ENCODE assay signal across 17 cellular contexts in genomic region chr10:36448760-36449681, GRCh38.
DNase-seq lines count a peak whose midpoint lies in the region; ATAC-seq, FAIRE-seq and TF ChIP-seq lines count a peak whose summit lies in the region.
"Had no signal": no experiment of that assay in that cellular context is flagged by ENCODE, and none has a peak within 500 bp of the region (broad histone marks: within the 10 kb centered on the region; RNA-seq: fewer than 3 reads in every experiment).

No MANE protein-coding gene starts in this region.

- H4K91ac ChIP-seq in neuronal stem cell (ENCODE audit: low read depth, low read length, poor library complexity): no peak overlapping the region

- no peaks in the 10 kb centered on the region for H3K27me3 ChIP-seq in hepatocyte
- H3K27me3 ChIP-seq in neuronal stem cell (ENCODE audit: control insufficient read depth in 3 of 3, insufficient read depth in 3 of 3, low read depth in 1 of 3, low read length in 3 of 3): no peaks in the 10 kb centered on the region
- H3K27me3 ChIP-seq in aorta (ENCODE audit: control insufficient read depth in 1 of 2, insufficient read depth in 2 of 2, low read length in 1 of 2): no peaks in the 10 kb centered on the region
- H3K27me3 ChIP-seq: breast epithelium had no signal

- no peaks in the 10 kb centered on the region for H4K20me1 ChIP-seq in hepatocyte (ENCODE audit: insufficient read depth, poor library complexity, severe bottlenecking)

- 23% methylated on average over 11 of the region's 11 CpGs for WGBS in hepatocyte (ENCODE audit: low lambda C conversion rate, missing lambda C conversion rate)
- no CpG with 5 or more reads among the region's 11 CpGs for whole genome bisulfite sequencing in neuronal stem cell (ENCODE audit: extremely low coverage in 2 of 2, insufficient read length in 2 of 2, insufficient replicate concordance in 1 of 2), 2 donors
- 72 to 75% methylated on average over 11 of the region's 11 CpGs for WGBS in aorta, 2 donors

- H3K4me1 ChIP-seq in hepatocyte (ENCODE audit: insufficient read depth) (peaks cover 19% of the 10 kb centered on the region), neuronal stem cell (ENCODE audit: control insufficient read depth in 2 of 2, insufficient read depth in 1 of 2, low read depth in 1 of 2, low read length in 2 of 2) (peaks cover 9 to 12% of the 10 kb centered on the region in 2 donors), aorta (ENCODE audit: control insufficient read depth in 1 of 2, insufficient read depth in 2 of 2, low read length in 2 of 2) (no peaks in the 10 kb centered on the region)
- H3K4me1 ChIP-seq: breast epithelium had no signal

- no peaks in the 10 kb centered on the region for H3K79me2 ChIP-seq in hepatocyte

- H3K4me2 ChIP-seq in hepatocyte (peak overlapping the region; percentile 60), neuronal stem cell (ENCODE audit: insufficient read depth, low read length, poor library complexity, severe bottlenecking) (peak overlapping the region; percentile 32)

- H3K18ac ChIP-seq in neuronal stem cell (ENCODE audit: low read length): no peak overlapping the region

- H3K9me3 ChIP-seq in hepatocyte (ENCODE audit: low read depth) (no peaks in the 10 kb centered on the region), neuronal stem cell (replicated peaks in 1 of 2; ENCODE audit: control insufficient read depth in 2 of 2, insufficient read depth in 1 of 2, low read depth in 1 of 2, low read length in 2 of 2) (no peaks in the 10 kb centered on the region), aorta (ENCODE audit: control insufficient read depth, low read length) (no peaks in the 10 kb centered on the region)
- H3K9me3 ChIP-seq: breast epithelium had no signal

- H3K14ac ChIP-seq in neuronal stem cell (ENCODE audit: low read length): no peak overlapping the region

- H3K9ac ChIP-seq in neuronal stem cell (ENCODE audit: low read depth, low read length, poor library complexity): no peak overlapping the region

- H2BK12ac ChIP-seq in neuronal stem cell (ENCODE audit: low read length): no peak overlapping the region

- no peak for TF ChIP-seq CTCF in hepatocyte (IDR thresholded peaks at IDR 0.05; ENCODE audit: poor library complexity)

- H2BK120ac ChIP-seq in neuronal stem cell (ENCODE audit: low read depth, low read length): no peak overlapping the region

- H3K4ac ChIP-seq in neuronal stem cell (ENCODE audit: low read length): no peak overlapping the region

- peak; percentile 16 for DNase-seq in NCI-H2107 treated with DMSO at 0.1 percent for 48 hours (lab: John Stamatoyannopoulos, UW; ENCODE audit: unreplicated experiment)
- DNase-seq in NCI-H2107 (lab: John Stamatoyannopoulos, UW): no peak
- no peak for DNase-seq in hepatocyte (ENCODE audit: low spot score)
- DNase-seq in neuronal stem cell (ENCODE audit: low spot score): peak; percentile 27
- DNase-seq in aorta: no peak
- no peak for DNase-seq in ACHN
- no peak for DNase-seq in cortex of kidney (lab: John Stamatoyannopoulos, UW)
- DNase-seq: 8988T; activated CD8-positive, alpha-beta T cell treated with anti-CD3 and anti-CD28 coated beads for 36 hours; glutamatergic neuron; Karpas-422; occipital lobe; stimulated activated naive CD8-positive, alpha-beta T cell treated with anti-CD3 and anti-CD28 coated beads, Interleukin-15, amount 100 ng/mL, for 72 hours had no signal

- H3K4me3 ChIP-seq in hepatocyte: no peak overlapping the region
- H3K4me3 ChIP-seq in neuronal stem cell (ENCODE audit: low read length in 2 of 2): no peak overlapping the region
- H3K4me3 ChIP-seq in aorta (ENCODE audit: low read length in 2 of 2): no peak overlapping the region
- H3K4me3 ChIP-seq: lung, skin epidermis had no signal

- no peak overlapping the region for H4K8ac ChIP-seq in neuronal stem cell (ENCODE audit: low read depth, low read length)

- ATAC-seq in aorta (ENCODE audit: low FRiP score): no peak
- ATAC-seq: activated CD8-positive, alpha-beta T cell treated with anti-CD3 and anti-CD28 coated beads for 36 hours; stimulated activated naive CD8-positive, alpha-beta T cell treated with anti-CD3 and anti-CD28 coated beads, Interleukin-15, amount 100 ng/mL, for 72 hours had no signal

- no peak overlapping the region for H2AK5ac ChIP-seq in neuronal stem cell (ENCODE audit: low read depth, low read length)

- intact Hi-C loops in aorta (cut with DNase I): no loop called here

- H3K9me2 ChIP-seq in hepatocyte (replicated peaks; ENCODE audit: insufficient read depth): no peaks in the 10 kb centered on the region

- H3K36me3 ChIP-seq in hepatocyte (replicated peaks; ENCODE audit: insufficient read depth, low read depth) (no peaks in the 10 kb centered on the region), neuronal stem cell (replicated peaks in 1 of 2; ENCODE audit: control insufficient read depth in 2 of 2, insufficient read depth in 2 of 2, low read length in 2 of 2) (no peaks in the 10 kb centered on the region), aorta (ENCODE audit: control insufficient read depth in 1 of 2, insufficient read depth in 2 of 2, low read length in 1 of 2) (no peaks in the 10 kb centered on the region)
- H3K36me3 ChIP-seq: breast epithelium had no signal

- in situ Hi-C loops in ACHN (cut with HindIII; ENCODE audit: low pct_ligation_motif_present, low pct_unique_long_range_greater_than_20kb, low sequenced_read_pairs): no loop called here

- H3K23ac ChIP-seq in neuronal stem cell (ENCODE audit: low read depth, low read length, poor library complexity): no peak overlapping the region

- FAIRE-seq in TTC549 (lab: Jason Lieb, UNC): peak; percentile 97

- no peak overlapping the region for H2BK15ac ChIP-seq in neuronal stem cell (ENCODE audit: low read length)

- no peak overlapping the region for H2BK5ac ChIP-seq in neuronal stem cell (ENCODE audit: low read length)

- H3K27ac ChIP-seq in hepatocyte (peak overlapping the region; percentile 8), neuronal stem cell (replicated peaks; ENCODE audit: low read length) (no peak overlapping the region), aorta (ENCODE audit: low read depth in 1 of 2, low read length in 2 of 2) (no peak overlapping the region)
- H3K27ac ChIP-seq: skin epidermis had no signal

- H3K79me1 ChIP-seq in neuronal stem cell (ENCODE audit: low read depth, low read length): no peaks in the 10 kb centered on the region

- H2AFZ ChIP-seq in hepatocyte: peak overlapping the region; percentile 34
- H2AFZ ChIP-seq in neuronal stem cell (ENCODE audit: low read length): no peak overlapping the region

Comparison
In these comparisons a context has a peak if more than half of its experiments do, and no peak if none do; other contexts are left out.
1. DNase-seq: peak in NCI-H2107 treated with DMSO at 0.1 percent for 48 hours (single experiment) and neuronal stem cell (single experiment); none in NCI-H2107 (single experiment), hepatocyte (single experiment), aorta (0 of 2), ACHN (single experiment) and cortex of kidney (single experiment).